ENCODE assay signal across 20 cellular contexts in genomic region chr12:27151479-27151878, GRCh38.
"Had no signal": no experiment of that assay in that cellular context is flagged by ENCODE, and none has a peak within 500 bp of the region (broad histone marks: within the 10 kb centered on the region; RNA-seq: fewer than 3 reads in every experiment).

No MANE protein-coding gene starts in this region.

- H3K4me3 Mint-ChIP-seq: activated naive CD4-positive, alpha-beta T cell treated with anti-CD3 and anti-CD28 coated beads, Interleukin-2, amount 10 ng/mL, durations not matched to agents 7 days and 5 days; activated T-cell treated with anti-CD3 and anti-CD28 coated beads, Interleukin-2, amount 50 U/mL, for 4 hours; nephron progenitor cell had no signal

- H3K27me3 ChIP-seq: breast epithelium, esophagus squamous epithelium, heart right ventricle, left lung, thyroid gland had no signal

- H3K36me3 ChIP-seq: breast epithelium, esophagus squamous epithelium, heart right ventricle, left lung, thyroid gland had no signal

- DNase-seq: activated CD4-positive, alpha-beta T cell treated with anti-CD3 and anti-CD28 coated beads for 48 hours; activated CD4-positive, CD25-positive, alpha-beta regulatory T cell; activated CD8-positive, alpha-beta memory T cell treated with anti-CD3 and anti-CD28 coated beads, Interleukin-2, amount 50 U/mL, for 4 hours; activated naive CD4-positive, alpha-beta T cell treated with anti-CD3 and anti-CD28 coated beads, Interleukin-2, amount 10 ng/mL, durations not matched to agents 7 days and 5 days; activated T-cell treated with anti-CD3 and anti-CD28 coated beads, Interleukin-2, amount 50 U/mL, for 4 hours; cerebellar nuclear complex; effector CD8-positive, alpha-beta T cell; esophagus squamous epithelium; heart right ventricle; left lung; mammary epithelial cell; midbrain; nephron progenitor cell; stimulated activated CD8-positive, alpha-beta memory T cell treated with anti-CD3 and anti-CD28 coated beads, Interleukin-4, amount 100 ng/mL, for 48 hours; stimulated activated naive CD4-positive, alpha-beta T cell treated with Interleukin-2 at 50 U/mL for 16 hours; thyroid gland had no signal

- H3K27ac Mint-ChIP-seq: activated naive CD4-positive, alpha-beta T cell treated with anti-CD3 and anti-CD28 coated beads, Interleukin-2, amount 10 ng/mL, durations not matched to agents 7 days and 5 days; nephron progenitor cell; progenitor cell of endocrine pancreas had no signal

- H3K4me1 Mint-ChIP-seq: nephron progenitor cell had no signal

- H3K27me3 Mint-ChIP-seq: activated naive CD4-positive, alpha-beta T cell treated with anti-CD3 and anti-CD28 coated beads, Interleukin-2, amount 10 ng/mL, durations not matched to agents 7 days and 5 days; progenitor cell of endocrine pancreas had no signal

- H3K9me3 ChIP-seq: breast epithelium, esophagus squamous epithelium, heart right ventricle, left lung, thyroid gland had no signal

- FAIRE-seq: astrocyte, endothelial cell of umbilical vein had no signal

- H3K9me3 Mint-ChIP-seq: activated naive CD4-positive, alpha-beta T cell treated with anti-CD3 and anti-CD28 coated beads, Interleukin-2, amount 10 ng/mL, durations not matched to agents 7 days and 5 days; activated T-cell treated with anti-CD3 and anti-CD28 coated beads, Interleukin-2, amount 50 U/mL, for 4 hours; nephron progenitor cell had no signal

- H3K27ac ChIP-seq: breast epithelium, esophagus squamous epithelium, heart right ventricle, left lung, thyroid gland had no signal

- H3K36me3 Mint-ChIP-seq: activated naive CD4-positive, alpha-beta T cell treated with anti-CD3 and anti-CD28 coated beads, Interleukin-2, amount 10 ng/mL, durations not matched to agents 7 days and 5 days had no signal

- ATAC-seq: activated T-cell treated with anti-CD3 and anti-CD28 coated beads, Interleukin-2, amount 50 U/mL, for 4 hours; heart right ventricle; left lung had no signal

- H3K4me3 ChIP-seq: breast epithelium, esophagus squamous epithelium, heart right ventricle, left lung, thyroid gland had no signal

- H3K4me1 ChIP-seq: breast epithelium, heart right ventricle, left lung, thyroid gland had no signal
